ENCODE assay signal across 12 cellular contexts in the genomic region with DNA sequence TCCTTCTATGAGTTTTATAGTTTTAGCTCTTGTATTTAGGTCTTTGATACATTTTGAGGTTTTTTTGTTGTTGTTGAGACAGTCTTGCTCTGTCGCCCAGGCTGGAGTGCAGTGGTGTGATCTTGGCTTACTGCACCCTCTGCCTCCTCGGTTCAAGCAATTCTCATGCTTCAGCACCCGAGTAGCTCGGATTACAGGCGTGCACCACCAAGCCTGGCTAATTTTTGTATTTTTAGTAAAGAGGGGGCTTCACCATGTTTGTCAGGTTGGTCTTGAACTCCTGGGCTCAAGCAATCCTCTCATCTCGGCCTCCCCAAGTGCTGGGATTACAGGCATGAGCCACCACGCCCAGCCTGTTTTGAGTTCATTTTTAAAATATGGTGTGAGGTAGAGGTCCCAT. TPM values are rescaled to one million over a fixed set of nuclear protein-coding genes. Genes with fewer than 3 reads are reported as not detected.
DNase-seq lines count a peak whose midpoint lies in the region; ATAC-seq and TF ChIP-seq lines count a peak whose summit lies in the region.
"Had no signal": no experiment of that assay in that cellular context is flagged by ENCODE, and none has a peak within 500 bp of the region (broad histone marks: within the 10 kb centered on the region; RNA-seq: fewer than 3 reads in every experiment).

No MANE protein-coding gene starts in this region.

- peaks cover 7% of the 10 kb centered on the region for H3K36me3 Mint-ChIP-seq in activated naive CD4-positive, alpha-beta T cell treated with anti-CD3 and anti-CD28 coated beads, Interleukin-2, amount 50 U/mL, for 24 hours
- peaks cover 6% of the 10 kb centered on the region for H3K36me3 Mint-ChIP-seq in activated CD8-positive, alpha-beta T cell treated with anti-CD3 and anti-CD28 coated beads for 36 hours (ENCODE audit: low read depth)

- no peak overlapping the region for H3K27ac ChIP-seq in hepatocyte
- H3K27ac ChIP-seq in tibial artery = peak overlapping the region; percentile 56 to 90

- H3K9me3 ChIP-seq in hepatocyte (ENCODE audit: low read depth) (no peaks in the 10 kb centered on the region), tibial artery (no peaks in the 10 kb centered on the region)

- no peak overlapping the region for H3K27ac Mint-ChIP-seq in activated naive CD4-positive, alpha-beta T cell treated with anti-CD3 and anti-CD28 coated beads, Interleukin-2, amount 50 U/mL, for 24 hours
- peak overlapping the region; percentile 78 for H3K27ac Mint-ChIP-seq in activated CD8-positive, alpha-beta T cell treated with anti-CD3 and anti-CD28 coated beads for 36 hours
- H3K27ac Mint-ChIP-seq: dendritic cell treated with granulocyte-macrophage colony-stimulating factor and Interleukin-4, amounts not matched to agents 40 ng/mL and 50 ng/mL, for 4 days had no signal

- 92% methylated on average over 7 of the region's 7 CpGs for WGBS in hepatocyte (ENCODE audit: low lambda C conversion rate, missing lambda C conversion rate)

- CTCF ChIA-PET in activated CD8-positive, alpha-beta T cell treated with anti-CD3 and anti-CD28 coated beads for 36 hours (lab: Charles Lee) = interaction anchor here (2.3 to 2.6 kb wide), 3 partner anchors 11 to 143 kb away, joined by 11 to 16 read pairs (median 12); a partner anchor contains a TSS

- peaks cover 19% of the 10 kb centered on the region for H3K4me1 ChIP-seq in hepatocyte (ENCODE audit: insufficient read depth)
- H3K4me1 ChIP-seq in tibial artery = peaks cover 0 to 84% (median 38%) of the 10 kb centered on the region in 4 donors

- H3K79me2 ChIP-seq in hepatocyte = peaks cover 99% of the 10 kb centered on the region

- no peak for ATAC-seq in activated CD8-positive, alpha-beta T cell treated with anti-CD3 and anti-CD28 coated beads for 36 hours

- TF ChIP-seq CTCF in activated CD8-positive, alpha-beta T cell treated with anti-CD3 and anti-CD28 coated beads for 36 hours (IDR thresholded peaks at IDR 0.05) = no peak
- TF ChIP-seq CTCF in hepatocyte (IDR thresholded peaks at IDR 0.05; ENCODE audit: poor library complexity) = no peak
- TF ChIP-seq CTCF in tibial artery (IDR thresholded peaks at IDR 0.05) = no peak

- no peak overlapping the region for H3K4me3 ChIP-seq in hepatocyte
- no peak overlapping the region for H3K4me3 ChIP-seq in tibial artery

- H3K4me3 Mint-ChIP-seq in activated naive CD4-positive, alpha-beta T cell treated with anti-CD3 and anti-CD28 coated beads, Interleukin-2, amount 50 U/mL, for 24 hours = peak overlapping the region; percentile 27
- H3K4me3 Mint-ChIP-seq in activated CD8-positive, alpha-beta T cell treated with anti-CD3 and anti-CD28 coated beads for 36 hours = peak overlapping the region; percentile 62
- H3K4me3 Mint-ChIP-seq: dendritic cell treated with granulocyte-macrophage colony-stimulating factor and Interleukin-4, amounts not matched to agents 40 ng/mL and 50 ng/mL, for 4 days; memory B cell had no signal

- H3K9me2 ChIP-seq in hepatocyte (replicated peaks; ENCODE audit: insufficient read depth) = no peaks in the 10 kb centered on the region

- POLR2A ChIA-PET in activated CD8-positive, alpha-beta T cell treated with anti-CD3 and anti-CD28 coated beads for 36 hours (lab: Charles Lee) = interaction anchor here (0.6 to 1.3 kb wide), 5 partner anchors 12 to 171 kb away, joined by 3 to 5 read pairs (median 3); no protein-coding TSS in a partner anchor

- H3K36me3 ChIP-seq in hepatocyte (replicated peaks; ENCODE audit: insufficient read depth, low read depth) = no peaks in the 10 kb centered on the region
- H3K36me3 ChIP-seq in tibial artery = no peaks in the 10 kb centered on the region

- no peaks in the 10 kb centered on the region for H3K27me3 Mint-ChIP-seq in activated naive CD4-positive, alpha-beta T cell treated with anti-CD3 and anti-CD28 coated beads, Interleukin-2, amount 50 U/mL, for 24 hours
- H3K27me3 Mint-ChIP-seq in activated CD8-positive, alpha-beta T cell treated with anti-CD3 and anti-CD28 coated beads for 36 hours = no peaks in the 10 kb centered on the region
- H3K27me3 Mint-ChIP-seq: dendritic cell treated with granulocyte-macrophage colony-stimulating factor and Interleukin-4, amounts not matched to agents 40 ng/mL and 50 ng/mL, for 4 days; memory B cell had no signal

- DNase-seq in activated naive CD4-positive, alpha-beta T cell treated with Interleukin-2 at 50 U/mL for 16 hours = no peak
- DNase-seq in activated CD8-positive, alpha-beta T cell treated with anti-CD3 and anti-CD28 coated beads for 36 hours = no peak
- DNase-seq in hepatocyte (ENCODE audit: low spot score) = no peak
- DNase-seq in tibial artery = no peak
- DNase-seq in COR-L47 (lab: John Stamatoyannopoulos, UW) = no peak
- DNase-seq in KBM-7 = no peak
- DNase-seq in NCI-H1694 (lab: John Stamatoyannopoulos, UW) = no peak
- DNase-seq: activated CD4-positive, CD25-positive, alpha-beta regulatory T cell treated with anti-CD3 and anti-CD28 coated beads, Interleukin-2, amount 50 U/mL, for 72 hours; AML-193 had no signal

- no peaks in the 10 kb centered on the region for H3K9me3 Mint-ChIP-seq in activated naive CD4-positive, alpha-beta T cell treated with anti-CD3 and anti-CD28 coated beads, Interleukin-2, amount 50 U/mL, for 24 hours
- H3K9me3 Mint-ChIP-seq in activated CD8-positive, alpha-beta T cell treated with anti-CD3 and anti-CD28 coated beads for 36 hours = no peaks in the 10 kb centered on the region
- H3K9me3 Mint-ChIP-seq: dendritic cell treated with granulocyte-macrophage colony-stimulating factor and Interleukin-4, amounts not matched to agents 40 ng/mL and 50 ng/mL, for 4 days; memory B cell had no signal

- H2AFZ ChIP-seq in hepatocyte = no peak overlapping the region

- peaks cover 60% of the 10 kb centered on the region for H4K20me1 ChIP-seq in hepatocyte (ENCODE audit: insufficient read depth, poor library complexity, severe bottlenecking)

- H3K27me3 ChIP-seq in hepatocyte = no peaks in the 10 kb centered on the region
- no peaks in the 10 kb centered on the region for H3K27me3 ChIP-seq in tibial artery

- peak overlapping the region; percentile 4 for H3K4me2 ChIP-seq in hepatocyte

- intact Hi-C loops in activated CD8-positive, alpha-beta T cell treated with anti-CD3 and anti-CD28 coated beads for 36 hours (cut with micrococcal nuclease) = no loop called here
- intact Hi-C loops in tibial artery (cut with DNase I; ENCODE audit: low total_unique reads) = no loop called here

- H3K4me1 Mint-ChIP-seq in activated naive CD4-positive, alpha-beta T cell treated with anti-CD3 and anti-CD28 coated beads, Interleukin-2, amount 50 U/mL, for 24 hours = peaks cover 63% of the 10 kb centered on the region
- peaks cover 56% of the 10 kb centered on the region for H3K4me1 Mint-ChIP-seq in activated CD8-positive, alpha-beta T cell treated with anti-CD3 and anti-CD28 coated beads for 36 hours (ENCODE audit: low read depth)

- in situ Hi-C loops in KBM-7 (cut with MboI; ENCODE audit: low pct_unique_long_range_greater_than_20kb, low sequenced_read_pairs) = no loop called here

RNA-seq across cellular contexts. Expression of a gene that starts 14.5 kb away (rescaled TPM):
- total RNA-seq in activated CD8-positive, alpha-beta T cell treated with anti-CD3 and anti-CD28 coated beads for 36 hours = 10 to 100 TPM; 19.0 to 19.2 TPM
- total RNA-seq in hepatocyte = 14.8 and 16.3 TPM in 2 replicates
- polyA plus RNA-seq in hepatocyte = 6.7 and 7.7 TPM in 2 replicates
